ENCODE assay signal across 7 cellular contexts in genomic region chr14:31361761-31362160, GRCh38. TPM values are rescaled to one million over a fixed set of nuclear protein-coding genes. Genes with fewer than 3 reads are reported as not detected.
DNase-seq lines count a peak whose midpoint lies in the region; ATAC-seq, FAIRE-seq and TF ChIP-seq lines count a peak whose summit lies in the region.
"Not testable (repeated sequence)": the region's sequence is repeated elsewhere in the genome, so short reads cannot be mapped to it uniquely, and the experiment has no call there.

No MANE protein-coding gene starts in this region.

- H3K36me3 Mint-ChIP-seq in astrocyte (ENCODE audit: low read depth, unreplicated experiment) = not testable (repeated sequence)

- 84% methylated on average over 4 of the region's 4 CpGs for WGBS in A549 (ENCODE audit: missing lambda C conversion rate)

- BruUV-seq in PC-9 (replicated peaks; lab: Mats Ljungman, UMichigan) = not testable (repeated sequence)

- not testable (repeated sequence) for H3K9me2 ChIP-seq in PC-9 (ENCODE audit: insufficient read depth)

- H2AFZ ChIP-seq in PC-9; astrocyte (ENCODE audit: low read depth, low read length); osteoblast (ENCODE audit: low read length): not testable (repeated sequence)

- peak overlapping the region; percentile 38 for H3K9ac ChIP-seq in astrocyte (ENCODE audit: low read length)

- TF ChIP-seq RAD21 in A549 (conservative IDR thresholded peaks at IDR 0.05 in 1 of 2, IDR thresholded peaks at IDR 0.05 in 1 of 2) = not testable (repeated sequence)

- not testable (repeated sequence) for DNase-seq in A549 (ENCODE audit: low read depth in 1 of 2, low spot score in 1 of 2); PC-9; astrocyte (ENCODE audit: low read depth); epithelial cell of prostate (ENCODE audit: low read depth, low spot score); foreskin keratinocyte; osteoblast (ENCODE audit: insufficient read length, low spot score, missing footprints)

- not testable (repeated sequence) for H3K9me3 Mint-ChIP-seq in astrocyte (ENCODE audit: unreplicated experiment)

- FAIRE-seq in A549 (lab: Jason Lieb, UNC); astrocyte (lab: Jason Lieb, UNC): not testable (repeated sequence)

- not testable (repeated sequence) for H3K4me2 ChIP-seq in A549
- H3K4me2 ChIP-seq in PC-9 (peak overlapping the region; percentile 54), astrocyte (ENCODE audit: low read length) (peak overlapping the region; percentile 10), osteoblast (ENCODE audit: insufficient read depth, low read length) (peak overlapping the region; percentile 10)

- not testable (repeated sequence) for TF ChIP-seq EP300 in A549 (IDR thresholded peaks at IDR 0.05)

- H3K27me3 ChIP-seq in PC-9 (ENCODE audit: insufficient read depth, low read depth); astrocyte (ENCODE audit: insufficient read depth, low read length); foreskin keratinocyte; osteoblast (ENCODE audit: insufficient read depth, low read length): not testable (repeated sequence)

- H3K4me1 ChIP-seq in A549; HEK293 (ENCODE audit: control insufficient read depth, insufficient read depth, low read length); astrocyte (ENCODE audit: insufficient read depth, low read length): not testable (repeated sequence)
- H3K4me1 ChIP-seq in PC-9 (replicated peaks; ENCODE audit: insufficient read depth) = peaks cover 34% of the 10 kb centered on the region
- H3K4me1 ChIP-seq in foreskin keratinocyte = peaks cover 18% of the 10 kb centered on the region
- H3K4me1 ChIP-seq in osteoblast (ENCODE audit: insufficient read depth, low read length) = peaks cover 11% of the 10 kb centered on the region

- CTCF ChIA-PET in A549 (lab: Yijun Ruan, JAX); HEK293 (lab: Yijun Ruan, JAX); PC-9 (lab: Charles Lee): not testable (repeated sequence)

- H3K36me3 ChIP-seq in HEK293 (ENCODE audit: control insufficient read depth in 2 of 2, insufficient read depth in 1 of 2, low read length in 2 of 2) (peaks cover 11 to 20% of the 10 kb centered on the region in 2 experiments), osteoblast (ENCODE audit: insufficient read depth, low read length) (peaks cover 29% of the 10 kb centered on the region)
- H3K36me3 ChIP-seq in PC-9 (ENCODE audit: low read depth); astrocyte (ENCODE audit: insufficient read depth, low read length): not testable (repeated sequence)

- not testable (repeated sequence) for H4K20me1 ChIP-seq in PC-9 (ENCODE audit: insufficient read depth); astrocyte (ENCODE audit: insufficient read depth, low read length); osteoblast (ENCODE audit: insufficient read depth, low read length)

- TF ChIP-seq CTCF in A549 (IDR thresholded peaks at IDR 0.05); HEK293 (tag by site-specific recombination; IDR thresholded peaks at IDR 0.05); PC-9 (conservative IDR thresholded peaks at IDR 0.05); astrocyte (IDR thresholded peaks at IDR 0.05; ENCODE audit: insufficient read depth, low read depth, low read length); foreskin keratinocyte (conservative IDR thresholded peaks at IDR 0.05); osteoblast (IDR thresholded peaks at IDR 0.05; ENCODE audit: extremely low read depth, low read depth, low read length): not testable (repeated sequence)

- not testable (repeated sequence) for H3K4me3 ChIP-seq in A549; HEK293 (ENCODE audit: low read depth, low read length); PC-9; astrocyte (ENCODE audit: insufficient read depth, low read depth, low read length); osteoblast (ENCODE audit: insufficient read depth, low read length)

- intact Hi-C loops in PC-9 (cut with micrococcal nuclease; ENCODE audit: unreplicated experiment) = not testable (repeated sequence)

- H3K27me3 Mint-ChIP-seq in astrocyte (ENCODE audit: low read depth, unreplicated experiment) = not testable (repeated sequence)

- H3K27ac Mint-ChIP-seq in astrocyte (ENCODE audit: unreplicated experiment) = peak overlapping the region; percentile 78

- POLR2A ChIA-PET in A549 (lab: Yijun Ruan, JAX); HEK293 (lab: Yijun Ruan, JAX): not testable (repeated sequence)
- POLR2A ChIA-PET in PC-9 (lab: Charles Lee; ENCODE audit: unreplicated experiment) = interaction anchor here (0.6 kb wide), 1 partner anchor 26 kb away, joined by 9 read pairs; no protein-coding TSS in a partner anchor

- H3F3A ChIP-seq in PC-9 (ENCODE audit: insufficient read depth, low read depth) = peaks cover 13% of the 10 kb centered on the region; the same call in 1 of the 2 replicates

- H3K27ac ChIP-seq in A549; HEK293 (ENCODE audit: extremely low read depth, low read depth, low read length): not testable (repeated sequence)
- H3K27ac ChIP-seq in PC-9 = peak overlapping the region; percentile 95
- peak overlapping the region; percentile 70 for H3K27ac ChIP-seq in astrocyte (ENCODE audit: low read depth, low read length)
- H3K27ac ChIP-seq in epithelial cell of prostate = peak overlapping the region; percentile 83
- peak overlapping the region; percentile 49 for H3K27ac ChIP-seq in foreskin keratinocyte
- H3K27ac ChIP-seq in osteoblast (ENCODE audit: low read depth, low read length) = peak overlapping the region; percentile 86

- H3K79me2 ChIP-seq in PC-9 (ENCODE audit: low read depth); astrocyte (ENCODE audit: insufficient read depth, low read length); osteoblast (ENCODE audit: insufficient read depth, low read length): not testable (repeated sequence)

- not testable (repeated sequence) for H3K4me3 Mint-ChIP-seq in astrocyte (ENCODE audit: unreplicated experiment)

- TF ChIP-seq POLR2A in A549 (IDR thresholded peaks at IDR 0.05; ENCODE audit: low read length) = not testable (repeated sequence)

- not testable (repeated sequence) for ATAC-seq in A549, foreskin keratinocyte

- H3K9me3 ChIP-seq in A549; HEK293 (ENCODE audit: control insufficient read depth, insufficient read depth, low read depth, low read length); PC-9 (ENCODE audit: insufficient read depth, low read depth); astrocyte (ENCODE audit: insufficient read depth, low read depth, low read length); osteoblast (ENCODE audit: low read depth, low read length): not testable (repeated sequence)

- H3K4me1 Mint-ChIP-seq in astrocyte (ENCODE audit: low read depth, unreplicated experiment) = not testable (repeated sequence)

TF ChIP-seq in A549, 52 proteins besides CTCF, POLR2A, EP300 and RAD21:
- peak; percentile 74 for TF ChIP-seq ZC3H11A (IDR thresholded peaks at IDR 0.05)

TF ChIP-seq in HEK293, 187 proteins besides CTCF, POLR2A, EP300 and RAD21 (continues in another document):
- TF ChIP-seq ZBTB8A (tag by site-specific recombination; IDR thresholded peaks at IDR 0.05) (peak; percentile 36; the same call in 1 of the 2 replicates), ZXDB (tag by site-specific recombination; IDR thresholded peaks at IDR 0.05) (peak; percentile 30; the same call in 1 of the 2 replicates), ZNF558 (tag by site-specific recombination; IDR thresholded peaks at IDR 0.05) (0 out of 2 replicates have a peak, but pooled peaks have one; percentile 23), ZNF510 (tag by site-specific recombination; IDR thresholded peaks at IDR 0.05; ENCODE audit: insufficient replicate concordance) (peak; percentile 50), ZNF555 (tag by site-specific recombination; conservative IDR thresholded peaks at IDR 0.05) (peak; percentile 41), ZNF433 (tag by site-specific recombination; IDR thresholded peaks at IDR 0.05; ENCODE audit: low read depth) (peak; percentile 39; the same call in 1 of the 2 replicates), ZNF394 (tag by site-specific recombination; IDR thresholded peaks at IDR 0.05; ENCODE audit: borderline replicate concordance) (peak; percentile 71; the same call in 1 of the 2 replicates)

RNA-seq across cellular contexts. Expression of gene HEATR5A, which starts 58.6 kb away (rescaled TPM):
- polyA plus RNA-seq in A549 (2011; rRNA removed) (47.1 and 49.5 TPM in 2 replicates), A549 (2017; fragmentation: RNase III; extraction: RNeasy Plus Mini Kit Qiagen cat#74134 plus additional on column Dnase treatment) (23.4 to 29.5 TPM (median 25.3 TPM) in 3 replicates), foreskin keratinocyte (6.5 and 6.9 TPM in 2 replicates)
- polyA plus RNA-seq in A549 (2012; cell fraction: cytosol; rRNA removed) = 8.8 and 9.1 TPM in 2 replicates
- 7.0 and 9.4 TPM in 2 replicates for polyA plus RNA-seq in A549 (2012; cell fraction: nucleus; rRNA removed)
- polyA minus RNA-seq in A549 (2011; rRNA and poly(A)+ RNA removed) = 54.6 and 56.2 TPM in 2 replicates
- total RNA-seq in PC-9 (2021) (18.1 and 25.7 TPM in 2 replicates), astrocyte (50.7 and 56.3 TPM in 2 replicates), foreskin keratinocyte (16.1 and 21.6 TPM in 2 replicates), osteoblast (38.3 and 46.0 TPM in 2 replicates)
